In genomic region chr1:205199931-205200299, GRCh38 we compare ENCODE assay signal across 16 cellular contexts. TPM values are rescaled to one million over a fixed set of nuclear protein-coding genes. Genes with fewer than 3 reads are reported as not detected.
DNase-seq lines count a peak whose midpoint lies in the region; ATAC-seq lines count a peak whose summit lies in the region.
"Had no signal": no experiment of that assay in that cellular context is flagged by ENCODE, and none has a peak within 500 bp of the region (broad histone marks: within the 10 kb centered on the region; RNA-seq: fewer than 3 reads in every experiment).

No MANE protein-coding gene starts in this region.

- peak; percentile 26 for DNase-seq in T-helper 2 cell treated with Interferon-gamma antibody and Interleukin-4, amounts not matched to agents 5 μg/mL and 100 μg/mL, for 36 hours (ENCODE audit: low spot score)
- DNase-seq in T-helper 2 cell (no peak), NCI-H226 (no peak), KBM-7 (no peak)
- DNase-seq in activated CD4-positive, alpha-beta memory T cell treated with anti-CD3 and anti-CD28 coated beads, Interleukin-2, amount 10 ng/mL, durations not matched to agents 7 days and 5 days, result no peak
- DNase-seq in central memory CD8-positive, alpha-beta T cell (ENCODE audit: low spot score in 2 of 2), result no peak
- peak; percentile 9 for DNase-seq in stimulated activated CD4-positive, alpha-beta T cell treated with anti-CD3 and anti-CD28 coated beads, Interleukin-4, amount 100 ng/mL, for 1 hour
- DNase-seq: 8988T, DMS153, NCI-H1694 treated with DMSO at 0.1 percent for 48 hours, NCI-H446, ovary, SW 1271, trophoblast cell, WERI-Rb-1 had no signal

- no peaks in the 10 kb centered on the region for H3K27me3 Mint-ChIP-seq in T-helper 2 cell treated with Interferon-gamma antibody and Interleukin-4, amounts not matched to agents 5 μg/mL and 100 μg/mL, for 36 hours (ENCODE audit: low read depth)
- H3K27me3 Mint-ChIP-seq in activated CD4-positive, alpha-beta memory T cell treated with anti-CD3 and anti-CD28 coated beads, Interleukin-2, amount 10 ng/mL, durations not matched to agents 7 days and 5 days, result no peaks in the 10 kb centered on the region
- no peaks in the 10 kb centered on the region for H3K27me3 Mint-ChIP-seq in central memory CD8-positive, alpha-beta T cell

- CTCF ChIA-PET in activated CD4-positive, alpha-beta memory T cell treated with anti-CD3 and anti-CD28 coated beads, Interleukin-2, amount 10 ng/mL, durations not matched to agents 7 days and 5 days (lab: Charles Lee), result interaction anchor here (0.9 to 2.7 kb wide), 11 partner anchors 12 to 393 kb away, joined by 3 to 16 read pairs (median 5); no protein-coding TSS in a partner anchor

- peak overlapping the region; percentile 70 for H3K4me3 Mint-ChIP-seq in T-helper 2 cell treated with Interferon-gamma antibody and Interleukin-4, amounts not matched to agents 5 μg/mL and 100 μg/mL, for 36 hours
- peak overlapping the region; percentile 4 for H3K4me3 Mint-ChIP-seq in activated CD4-positive, alpha-beta memory T cell treated with anti-CD3 and anti-CD28 coated beads, Interleukin-2, amount 10 ng/mL, durations not matched to agents 7 days and 5 days
- peak overlapping the region; percentile 21 for H3K4me3 Mint-ChIP-seq in central memory CD8-positive, alpha-beta T cell

- peak overlapping the region; percentile 75 for H3K27ac Mint-ChIP-seq in T-helper 2 cell treated with Interferon-gamma antibody and Interleukin-4, amounts not matched to agents 5 μg/mL and 100 μg/mL, for 36 hours
- H3K27ac Mint-ChIP-seq in activated CD4-positive, alpha-beta memory T cell treated with anti-CD3 and anti-CD28 coated beads, Interleukin-2, amount 10 ng/mL, durations not matched to agents 7 days and 5 days, result peak overlapping the region; percentile 45
- H3K27ac Mint-ChIP-seq in central memory CD8-positive, alpha-beta T cell (ENCODE audit: low read depth), result no peak overlapping the region

- in situ Hi-C loops in KBM-7 (cut with MboI; ENCODE audit: low pct_unique_long_range_greater_than_20kb, low sequenced_read_pairs), result no loop called here

- no peaks in the 10 kb centered on the region for H3K9me3 Mint-ChIP-seq in T-helper 2 cell treated with Interferon-gamma antibody and Interleukin-4, amounts not matched to agents 5 μg/mL and 100 μg/mL, for 36 hours
- H3K9me3 Mint-ChIP-seq in activated CD4-positive, alpha-beta memory T cell treated with anti-CD3 and anti-CD28 coated beads, Interleukin-2, amount 10 ng/mL, durations not matched to agents 7 days and 5 days, result no peaks in the 10 kb centered on the region
- no peaks in the 10 kb centered on the region for H3K9me3 Mint-ChIP-seq in central memory CD8-positive, alpha-beta T cell

- peaks cover 5% of the 10 kb centered on the region for H3K36me3 Mint-ChIP-seq in T-helper 2 cell treated with Interferon-gamma antibody and Interleukin-4, amounts not matched to agents 5 μg/mL and 100 μg/mL, for 36 hours (ENCODE audit: low read depth)
- H3K36me3 Mint-ChIP-seq in activated CD4-positive, alpha-beta memory T cell treated with anti-CD3 and anti-CD28 coated beads, Interleukin-2, amount 10 ng/mL, durations not matched to agents 7 days and 5 days (ENCODE audit: low read depth), result peaks cover 15% of the 10 kb centered on the region
- peaks cover 2% of the 10 kb centered on the region for H3K36me3 Mint-ChIP-seq in central memory CD8-positive, alpha-beta T cell (ENCODE audit: insufficient read depth)

- ATAC-seq in central memory CD8-positive, alpha-beta T cell (replicated peaks; ENCODE audit: extremely low read depth, poor library complexity, severe bottlenecking), result no peak
- no peak for ATAC-seq in GM18498 (IDR thresholded peaks at IDR 0.05; ENCODE audit: unreplicated experiment)

- peaks cover 33% of the 10 kb centered on the region for H3K4me1 Mint-ChIP-seq in T-helper 2 cell treated with Interferon-gamma antibody and Interleukin-4, amounts not matched to agents 5 μg/mL and 100 μg/mL, for 36 hours (ENCODE audit: low read depth)
- H3K4me1 Mint-ChIP-seq in activated CD4-positive, alpha-beta memory T cell treated with anti-CD3 and anti-CD28 coated beads, Interleukin-2, amount 10 ng/mL, durations not matched to agents 7 days and 5 days, result peaks cover 43% of the 10 kb centered on the region
- peaks cover 47% of the 10 kb centered on the region for H3K4me1 Mint-ChIP-seq in central memory CD8-positive, alpha-beta T cell

- POLR2A ChIA-PET in activated CD4-positive, alpha-beta memory T cell treated with anti-CD3 and anti-CD28 coated beads, Interleukin-2, amount 10 ng/mL, durations not matched to agents 7 days and 5 days (lab: Charles Lee), result interaction anchor here (0.8 to 3.4 kb wide), 6 partner anchors 11 to 29 kb away, joined by 3 to 16 read pairs (median 7); partner anchors contain the start of genes DSTYK and TMCC2

RNA-seq across cellular contexts. Expression of gene DSTYK, which starts 11.6 kb away (rescaled TPM):
- total RNA-seq in activated CD4-positive, alpha-beta memory T cell treated with anti-CD3 and anti-CD28 coated beads, Interleukin-2, amount 10 ng/mL, durations not matched to agents 7 days and 5 days, result 1 to 10 TPM; 8.8 to 9.2 TPM

RNA-seq across cellular contexts. Expression of gene TMCC2, which starts 27.8 kb away (rescaled TPM):
- total RNA-seq in activated CD4-positive, alpha-beta memory T cell treated with anti-CD3 and anti-CD28 coated beads, Interleukin-2, amount 10 ng/mL, durations not matched to agents 7 days and 5 days, result 1 to 10 TPM; 1.8 TPM

Comparison
In these comparisons a context has a peak if more than half of its experiments do, and no peak if none do; other contexts are left out.
1. DNase-seq: peak in T-helper 2 cell treated with Interferon-gamma antibody and Interleukin-4, amounts not matched to agents 5 μg/mL and 100 μg/mL, for 36 hours (single experiment) and stimulated activated CD4-positive, alpha-beta T cell treated with anti-CD3 and anti-CD28 coated beads, Interleukin-4, amount 100 ng/mL, for 1 hour (single experiment); none in T-helper 2 cell (0 of 5), activated CD4-positive, alpha-beta memory T cell treated with anti-CD3 and anti-CD28 coated beads, Interleukin-2, amount 10 ng/mL, durations not matched to agents 7 days and 5 days (single experiment), central memory CD8-positive, alpha-beta T cell (0 of 2), NCI-H226 (single experiment) and KBM-7 (single experiment).
2. H3K4me3 Mint-ChIP-seq: peak in every context shown above with its lines; median percentile 70 in T-helper 2 cell treated with Interferon-gamma antibody and Interleukin-4, amounts not matched to agents 5 μg/mL and 100 μg/mL, for 36 hours; 21 in central memory CD8-positive, alpha-beta T cell; 4 in activated CD4-positive, alpha-beta memory T cell treated with anti-CD3 and anti-CD28 coated beads, Interleukin-2, amount 10 ng/mL, durations not matched to agents 7 days and 5 days.